ENCODE assay signal across 8 cellular contexts in genomic region chr17:7856840-7857723, GRCh38. TPM values are rescaled to one million over a fixed set of nuclear protein-coding genes. Genes with fewer than 3 reads are reported as not detected.
DNase-seq lines count a peak whose midpoint lies in the region; ATAC-seq and TF ChIP-seq lines count a peak whose summit lies in the region.

Gene NAA38, minus strand, starts transcription at chr17:7857559. Its CDS starts 96 bp downstream, at chr17:7857463.

- H3K9ac ChIP-seq in OCI-LY3 (ENCODE audit: low read length), result peak within 1 kb of the TSS; percentile 90

- peak; percentile 99 for DNase-seq in DMS114 treated with DMSO at 0.1 percent for 48 hours (lab: John Stamatoyannopoulos, UW; ENCODE audit: unreplicated experiment)
- DNase-seq in HuH-7.5 (ENCODE audit: low spot score), result peak; percentile 84
- DNase-seq in activated T-cell treated with anti-CD3 and anti-CD28 coated beads for 1 hour (ENCODE audit: low read depth), result peak; percentile 88
- peak; percentile 97 for DNase-seq in epithelial cell of prostate (ENCODE audit: low read depth, low spot score)
- peak; percentile 98 for DNase-seq in mucosa of gallbladder (ENCODE audit: low spot score)
- DNase-seq in stimulated activated CD8-positive, alpha-beta memory T cell treated with anti-CD3 and anti-CD28 coated beads, Interleukin-4, amount 100 ng/mL, for 4 hours (ENCODE audit: low read depth in 2 of 2, low spot score in 1 of 2), result peak; percentile 85 to 88

- peaks cover 17% of the 10 kb centered on the region for H3K79me2 ChIP-seq in OCI-LY3 (ENCODE audit: low read length)

- peaks cover 5% of the 10 kb centered on the region; the same call in 1 of the 2 replicates for H4K20me1 ChIP-seq in OCI-LY3 (ENCODE audit: insufficient read depth, low read length)

- ATAC-seq in GM21526 (IDR thresholded peaks at IDR 0.05; ENCODE audit: low FRiP score, unreplicated experiment), result peak; percentile 60

- no peaks in the 10 kb centered on the region for H3K9me3 ChIP-seq in OCI-LY3 (ENCODE audit: insufficient read depth, low read length)

- H3K27ac ChIP-seq in OCI-LY3 (ENCODE audit: low read length) (peak within 1 kb of the TSS; percentile 92), epithelial cell of prostate (peak within 1 kb of the TSS; percentile 91)

- peak; percentile 32 for TF ChIP-seq CTCF in OCI-LY3 (IDR thresholded peaks at IDR 0.05; ENCODE audit: low read depth, low read length)

- no peaks in the 10 kb centered on the region for H3K27me3 ChIP-seq in OCI-LY3 (ENCODE audit: low read depth, low read length)

- peak within 1 kb of the TSS; percentile 93 for H2AFZ ChIP-seq in OCI-LY3 (ENCODE audit: low read depth, low read length)

- H3K4me3 ChIP-seq in OCI-LY3 (ENCODE audit: low read length), result peak within 1 kb of the TSS; percentile 90

- peaks cover 19% of the 10 kb centered on the region for H3K36me3 ChIP-seq in OCI-LY3 (replicated peaks; ENCODE audit: low read depth, low read length)

- peaks cover 16% of the 10 kb centered on the region for H3K4me1 ChIP-seq in OCI-LY3 (ENCODE audit: low read length)

- peak within 1 kb of the TSS; percentile 96 for H3K4me2 ChIP-seq in OCI-LY3 (ENCODE audit: low read length)

RNA-seq across cellular contexts. Expression of gene NAA38, which starts in this region (rescaled TPM):
- 79.0 TPM for total RNA-seq in mucosa of gallbladder

Comparison
In these comparisons a context has a peak if more than half of its experiments do, and no peak if none do; other contexts are left out.
1. Peak in every context shown above with its lines: DNase-seq, ATAC-seq, H3K4me3 ChIP-seq and H3K27ac ChIP-seq.